In genomic region chr13:80161896-80162295, GRCh38 we compare ENCODE assay signal across 1 cellular context.
TF ChIP-seq lines count a peak whose summit lies in the region.

No MANE protein-coding gene starts in this region.

TF ChIP-seq in IMR-90, 13 proteins besides CTCF, POLR2A, EP300 and RAD21 (continued from another document):
- no peak for TF ChIP-seq ELK1 (IDR thresholded peaks at IDR 0.05; ENCODE audit: borderline replicate concordance, low read depth, low read length)
